1 cellular context compared by ENCODE assay signal in genomic region chr11:3030289-3031070, GRCh38.
TF ChIP-seq lines count a peak whose summit lies in the region.

No MANE protein-coding gene starts in this region.

TF ChIP-seq in IMR-90, 13 proteins besides CTCF, POLR2A, EP300 and RAD21:
- no peak for TF ChIP-seq USF2 (IDR thresholded peaks at IDR 0.05; ENCODE audit: low read depth, low read length)
- TF ChIP-seq SMC3 (IDR thresholded peaks at IDR 0.05; ENCODE audit: low read depth, low read length) = no peak
